19 cellular contexts compared by ENCODE assay signal in the genomic region with DNA sequence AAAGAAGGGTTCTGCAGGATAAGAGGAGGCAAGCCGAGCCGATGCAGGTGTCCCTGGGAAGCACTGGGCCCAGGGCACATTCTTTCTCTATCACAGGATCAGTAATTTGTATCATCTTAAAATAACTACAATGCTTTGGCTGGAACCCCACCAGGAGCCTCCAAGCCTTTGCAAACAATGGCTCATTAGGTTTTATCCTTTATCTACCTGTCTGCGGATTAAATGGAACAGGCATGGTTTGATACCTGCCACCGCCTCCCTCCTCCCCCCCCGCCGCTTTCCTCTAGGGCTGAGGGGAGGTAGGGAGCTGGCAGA.
DNase-seq lines count a peak whose midpoint lies in the region; ATAC-seq and TF ChIP-seq lines count a peak whose summit lies in the region.
"Had no signal": no experiment of that assay in that cellular context is flagged by ENCODE, and none has a peak within 500 bp of the region (broad histone marks: within the 10 kb centered on the region; RNA-seq: fewer than 3 reads in every experiment).

No MANE protein-coding gene starts in this region.

- H3K4me1 ChIP-seq in HUES64 (ENCODE audit: insufficient read depth, low read length) (peaks cover 19% of the 10 kb centered on the region), esophagus muscularis mucosa (no peaks in the 10 kb centered on the region), neuronal stem cell (ENCODE audit: control insufficient read depth in 2 of 2, insufficient read depth in 1 of 2, low read depth in 1 of 2, low read length in 2 of 2) (peaks cover 0 to 13% of the 10 kb centered on the region in 2 donors)
- H3K4me1 ChIP-seq: Caco-2, HAP-1 had no signal

- peak overlapping the region; percentile 13 for H2AFZ ChIP-seq in neuronal stem cell (ENCODE audit: low read length)
- H2AFZ ChIP-seq: GM23338 had no signal

- no peaks in the 10 kb centered on the region for H3K79me1 ChIP-seq in neuronal stem cell (ENCODE audit: low read depth, low read length)

- H3K4me3 ChIP-seq in HUES64 (ENCODE audit: low read length): no peak overlapping the region
- H3K4me3 ChIP-seq in WERI-Rb-1 (ENCODE audit: low read depth, low read length): peak overlapping the region; percentile 24; the same call in 1 of the 2 replicates
- H3K4me3 ChIP-seq in esophagus muscularis mucosa: no peak overlapping the region
- no peak overlapping the region for H3K4me3 ChIP-seq in neuronal stem cell (ENCODE audit: low read length in 2 of 2)
- H3K4me3 ChIP-seq: BLaER1, GM23338, HAP-1 had no signal

- DNase-seq in WERI-Rb-1 (no peak), esophagus muscularis mucosa (ENCODE audit: extremely low spot score) (peak; percentile 86), neuronal stem cell (ENCODE audit: low spot score) (no peak), NOMO-1 (lab: John Stamatoyannopoulos, UW; ENCODE audit: unreplicated experiment in 2 of 2) (no peak), OCI-M2 (lab: John Stamatoyannopoulos, UW; ENCODE audit: unreplicated experiment) (no peak), DMS53 treated with DMSO at 0.1 percent for 48 hours (lab: John Stamatoyannopoulos, UW; ENCODE audit: unreplicated experiment) (no peak)
- DNase-seq: Caco-2; CD4-positive, CD25-positive, alpha-beta regulatory T cell; CD8-positive, alpha-beta T cell; DMS 273 treated with DMSO at 0.1 percent for 48 hours; DMS79 treated with DMSO at 0.1 percent for 48 hours; GF-D8; HFFc6 had no signal

- ATAC-seq in SK-N-SH treated with all-trans-retinoic acid at 6 μM for 48 hours: no peak
- ATAC-seq: CD8-positive, alpha-beta T cell had no signal

- H3K27ac ChIP-seq in HUES64 (ENCODE audit: low read depth, low read length) (peak overlapping the region; percentile 78; the same call in 1 of the 2 replicates), WERI-Rb-1 (peak overlapping the region; percentile 43; the same call in 1 of the 2 replicates), esophagus muscularis mucosa (replicated peaks in 1 of 4) (no peak overlapping the region), neuronal stem cell (replicated peaks; ENCODE audit: low read length) (no peak overlapping the region)
- H3K27ac ChIP-seq: BLaER1, C4-2B had no signal

- no peak overlapping the region for H2BK120ac ChIP-seq in neuronal stem cell (ENCODE audit: low read depth, low read length)

- H2BK15ac ChIP-seq in neuronal stem cell (ENCODE audit: low read length): peak overlapping the region; percentile 21

- H2AK5ac ChIP-seq in neuronal stem cell (ENCODE audit: low read depth, low read length): no peak overlapping the region

- H3K27me3 ChIP-seq in HUES64 (ENCODE audit: insufficient read depth, low read length) (peaks cover 92% of the 10 kb centered on the region), WERI-Rb-1 (ENCODE audit: insufficient read depth, low read depth, severe bottlenecking) (peaks cover 3% of the 10 kb centered on the region), esophagus muscularis mucosa (peaks cover 0 to 61% (median 0%) of the 10 kb centered on the region in 4 donors), neuronal stem cell (ENCODE audit: control insufficient read depth in 3 of 3, insufficient read depth in 3 of 3, low read depth in 1 of 3, low read length in 3 of 3) (peaks cover 0 to 15% (median 0%) of the 10 kb centered on the region in 3 experiments)
- H3K27me3 ChIP-seq: BLaER1 had no signal

- TF ChIP-seq EP300 in esophagus muscularis mucosa (IDR thresholded peaks at IDR 0.05): no peak

- no peak overlapping the region for H2BK12ac ChIP-seq in neuronal stem cell (ENCODE audit: low read length)

- no peak overlapping the region for H3K14ac ChIP-seq in neuronal stem cell (ENCODE audit: low read length)

- TF ChIP-seq POLR2A in esophagus muscularis mucosa (IDR thresholded peaks at IDR 0.05; ENCODE audit: low read depth): no peak

- H3K4ac ChIP-seq in neuronal stem cell (ENCODE audit: low read length): no peak overlapping the region

- no peak overlapping the region for H3K18ac ChIP-seq in neuronal stem cell (ENCODE audit: low read length)

- no peak overlapping the region for H2BK5ac ChIP-seq in neuronal stem cell (ENCODE audit: low read length)

- intact Hi-C loops in esophagus muscularis mucosa (cut with DNase I): no loop called here

- TF ChIP-seq CTCF in WERI-Rb-1 (IDR thresholded peaks at IDR 0.05; ENCODE audit: low read depth, low read length): no peak
- TF ChIP-seq CTCF in esophagus muscularis mucosa (IDR thresholded peaks at IDR 0.05): no peak

- H4K91ac ChIP-seq in neuronal stem cell (ENCODE audit: low read depth, low read length, poor library complexity): no peak overlapping the region

- H3K4me2 ChIP-seq in neuronal stem cell (ENCODE audit: insufficient read depth, low read length, poor library complexity, severe bottlenecking): no peak overlapping the region
- H3K4me2 ChIP-seq: BLaER1, GM23338 had no signal

- 68% methylated on average over 6 of the region's 6 CpGs for WGBS in HUES64
- 71% methylated on average over 6 of the region's 6 CpGs for WGBS in esophagus muscularis mucosa
- WGBS in neuronal stem cell (ENCODE audit: extremely low coverage in 2 of 2, insufficient read length in 2 of 2, insufficient replicate concordance in 1 of 2), 2 donors: no CpG with 5 or more reads among the region's 6 CpGs

- H4K8ac ChIP-seq in neuronal stem cell (ENCODE audit: low read depth, low read length): no peak overlapping the region

- H3K9ac ChIP-seq in HUES64 (ENCODE audit: low read depth, low read length) (no peak overlapping the region; the same call in 1 of the 2 replicates), neuronal stem cell (ENCODE audit: low read depth, low read length, poor library complexity) (no peak overlapping the region)
- H3K9ac ChIP-seq: BLaER1 had no signal

- no peaks in the 10 kb centered on the region for H3K36me3 ChIP-seq in HUES64 (ENCODE audit: insufficient read depth, low read length)
- H3K36me3 ChIP-seq in WERI-Rb-1: no peaks in the 10 kb centered on the region
- no peaks in the 10 kb centered on the region for H3K36me3 ChIP-seq in esophagus muscularis mucosa
- no peaks in the 10 kb centered on the region for H3K36me3 ChIP-seq in neuronal stem cell (replicated peaks in 1 of 2; ENCODE audit: control insufficient read depth in 2 of 2, insufficient read depth in 2 of 2, low read length in 2 of 2)
- H3K36me3 ChIP-seq: BLaER1, HAP-1 had no signal

- H3K9me3 ChIP-seq in HUES64 (ENCODE audit: insufficient read depth, low read depth, low read length): no peaks in the 10 kb centered on the region
- no peaks in the 10 kb centered on the region for H3K9me3 ChIP-seq in WERI-Rb-1 (ENCODE audit: severe bottlenecking)
- H3K9me3 ChIP-seq in esophagus muscularis mucosa: no peaks in the 10 kb centered on the region
- H3K9me3 ChIP-seq in neuronal stem cell (replicated peaks in 1 of 2; ENCODE audit: control insufficient read depth in 2 of 2, insufficient read depth in 1 of 2, low read depth in 1 of 2, low read length in 2 of 2): no peaks in the 10 kb centered on the region
- H3K9me3 ChIP-seq: BLaER1, Caco-2, HAP-1 had no signal

- no peak overlapping the region for H3K23ac ChIP-seq in neuronal stem cell (ENCODE audit: low read depth, low read length, poor library complexity)

TF ChIP-seq in SK-N-SH treated with all-trans-retinoic acid at 6 μM for 48 hours, 23 proteins besides CTCF, POLR2A, EP300 and RAD21 (continues in another document):
- no peak for TF ChIP-seq ZFP30 (CRISPR knock-in tag; IDR thresholded peaks at IDR 0.05)
- TF ChIP-seq GLIS3 (CRISPR knock-in tag; IDR thresholded peaks at IDR 0.05): no peak
- no peak for TF ChIP-seq CSDC2 (CRISPR knock-in tag; IDR thresholded peaks at IDR 0.05)
- TF ChIP-seq ZC3H10 (CRISPR knock-in tag; IDR thresholded peaks at IDR 0.05): no peak
- TF ChIP-seq TOX (CRISPR knock-in tag; IDR thresholded peaks at IDR 0.05; ENCODE audit: borderline replicate concordance): no peak
- no peak for TF ChIP-seq PPARA (CRISPR knock-in tag; IDR thresholded peaks at IDR 0.05; ENCODE audit: borderline replicate concordance)
- TF ChIP-seq ESRRG (CRISPR knock-in tag; IDR thresholded peaks at IDR 0.05): no peak
- no peak for TF ChIP-seq ARNTL (CRISPR knock-in tag; IDR thresholded peaks at IDR 0.05; ENCODE audit: borderline replicate concordance, low read depth)
- no peak for TF ChIP-seq ZNF8 (CRISPR knock-in tag; IDR thresholded peaks at IDR 0.05)
- no peak for TF ChIP-seq ZFP3 (CRISPR knock-in tag; IDR thresholded peaks at IDR 0.05)
- TF ChIP-seq BACH2 (CRISPR knock-in tag; IDR thresholded peaks at IDR 0.05; ENCODE audit: borderline replicate concordance): no peak
- TF ChIP-seq, protein P1, sequence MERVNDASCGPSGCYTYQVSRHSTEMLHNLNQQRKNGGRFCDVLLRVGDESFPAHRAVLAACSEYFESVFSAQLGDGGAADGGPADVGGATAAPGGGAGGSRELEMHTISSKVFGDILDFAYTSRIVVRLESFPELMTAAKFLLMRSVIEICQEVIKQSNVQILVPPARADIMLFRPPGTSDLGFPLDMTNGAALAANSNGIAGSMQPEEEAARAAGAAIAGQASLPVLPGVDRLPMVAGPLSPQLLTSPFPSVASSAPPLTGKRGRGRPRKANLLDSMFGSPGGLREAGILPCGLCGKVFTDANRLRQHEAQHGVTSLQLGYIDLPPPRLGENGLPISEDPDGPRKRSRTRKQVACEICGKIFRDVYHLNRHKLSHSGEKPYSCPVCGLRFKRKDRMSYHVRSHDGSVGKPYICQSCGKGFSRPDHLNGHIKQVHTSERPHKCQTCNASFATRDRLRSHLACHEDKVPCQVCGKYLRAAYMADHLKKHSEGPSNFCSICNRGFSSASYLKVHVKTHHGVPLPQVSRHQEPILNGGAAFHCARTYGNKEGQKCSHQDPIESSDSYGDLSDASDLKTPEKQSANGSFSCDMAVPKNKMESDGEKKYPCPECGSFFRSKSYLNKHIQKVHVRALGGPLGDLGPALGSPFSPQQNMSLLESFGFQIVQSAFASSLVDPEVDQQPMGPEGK (CRISPR knock-in tag; IDR thresholded peaks at IDR 0.05; ENCODE audit: borderline replicate concordance): no peak
- TF ChIP-seq CSRNP3 (CRISPR knock-in tag; IDR thresholded peaks at IDR 0.05): no peak

Comparison
In these comparisons a context has a peak if more than half of its experiments do, and no peak if none do; other contexts are left out.
1. H3K27ac ChIP-seq: peak in HUES64 (single experiment) and WERI-Rb-1 (single experiment); none in esophagus muscularis mucosa (0 of 4) and neuronal stem cell (single experiment).